In genomic region chr2:144460981-144461766, GRCh38 we compare ENCODE assay signal across 10 cellular contexts. TPM values are rescaled to one million over a fixed set of nuclear protein-coding genes. Genes with fewer than 3 reads are reported as not detected.
DNase-seq lines count a peak whose midpoint lies in the region; ATAC-seq and TF ChIP-seq lines count a peak whose summit lies in the region.
"Had no signal": no experiment of that assay in that cellular context is flagged by ENCODE, and none has a peak within 500 bp of the region (broad histone marks: within the 10 kb centered on the region; RNA-seq: fewer than 3 reads in every experiment).

No MANE protein-coding gene starts in this region.

- CTCF ChIA-PET in AG04450 (lab: Charles Lee): no interaction called here

- H3K36me3 Mint-ChIP-seq in natural killer cell: peaks cover under 1% of the 10 kb centered on the region
- H3K36me3 Mint-ChIP-seq: CD4-positive, CD25-positive, alpha-beta regulatory T cell had no signal

- H3K9me3 Mint-ChIP-seq in natural killer cell: no peaks in the 10 kb centered on the region
- H3K9me3 Mint-ChIP-seq: CD4-positive, CD25-positive, alpha-beta regulatory T cell had no signal

- no peaks in the 10 kb centered on the region for H3K9me2 ChIP-seq in OCI-LY1 (ENCODE audit: low read depth, low read length)

- no peaks in the 10 kb centered on the region for H3K9me3 ChIP-seq in AG04450 (ENCODE audit: control insufficient read depth, insufficient read depth, low read length)
- no peaks in the 10 kb centered on the region for H3K9me3 ChIP-seq in OCI-LY1 (ENCODE audit: low read length)
- H3K9me3 ChIP-seq in fibroblast of lung (ENCODE audit: control insufficient read depth, insufficient read depth, low read depth, low read length): no peaks in the 10 kb centered on the region

- no peaks in the 10 kb centered on the region for H3K27me3 Mint-ChIP-seq in natural killer cell (ENCODE audit: low read depth in 2 of 2)
- H3K27me3 Mint-ChIP-seq: CD4-positive, CD25-positive, alpha-beta regulatory T cell had no signal

- H3K36me3 ChIP-seq in OCI-LY1 (ENCODE audit: insufficient read depth, low read length) (0 out of 2 replicates have a peak, but pooled peaks cover 4% of the 10 kb centered on the region), fibroblast of lung (ENCODE audit: control insufficient read depth, insufficient read depth, low read length) (no peaks in the 10 kb centered on the region)

- DNase-seq in AG04450 (ENCODE audit: low read depth, low spot score) (peak; percentile 44), fibroblast of lung (ENCODE audit: low read depth in 2 of 2) (peak; percentile 86 to 95), natural killer cell (no peak), NCI-H1417 treated with DMSO at 0.1 percent for 48 hours (lab: John Stamatoyannopoulos, UW) (no peak)
- no peak for DNase-seq in effector CD4-positive, alpha-beta T cell
- no peak for DNase-seq in activated T-cell treated with anti-CD3 and anti-CD28 coated beads, Interleukin-2, amount 50 U/mL, for 1 hour
- DNase-seq: activated T-cell treated with anti-CD3 and anti-CD28 coated beads for 4 hours; CD4-positive, CD25-positive, alpha-beta regulatory T cell had no signal

- H4K20me1 ChIP-seq in OCI-LY1 (ENCODE audit: insufficient read depth, low read length) (no peaks in the 10 kb centered on the region), fibroblast of lung (ENCODE audit: control insufficient read depth, extremely low read depth, insufficient read depth, low read length) (no peaks in the 10 kb centered on the region)

- H3K4me2 ChIP-seq in OCI-LY1 (ENCODE audit: low read length): peak overlapping the region; percentile 66; the same call in 1 of the 2 replicates
- peak overlapping the region; percentile 51 for H3K4me2 ChIP-seq in fibroblast of lung (ENCODE audit: extremely low read depth, insufficient read depth, low read length)

- H3K4me3 ChIP-seq in AG04450 (ENCODE audit: low read depth, low read length) (no peak overlapping the region), OCI-LY1 (ENCODE audit: low read depth, low read length, poor library complexity, severe bottlenecking) (no peak overlapping the region), fibroblast of lung (replicated peaks in 1 of 4; ENCODE audit: control extremely low read depth in 1 of 4, insufficient read depth in 1 of 4, low read depth in 3 of 4, low read length in 4 of 4) (no peak overlapping the region)

- H2AFZ ChIP-seq in OCI-LY1 (ENCODE audit: low read length) (no peak overlapping the region), fibroblast of lung (ENCODE audit: low read length) (no peak overlapping the region)

- peak overlapping the region; percentile 71 for H3K4me3 Mint-ChIP-seq in natural killer cell
- H3K4me3 Mint-ChIP-seq: CD4-positive, CD25-positive, alpha-beta regulatory T cell had no signal

- H3K27me3 ChIP-seq in AG04450 (ENCODE audit: control insufficient read depth, insufficient read depth, low read length) (no peaks in the 10 kb centered on the region), OCI-LY1 (ENCODE audit: insufficient read depth, low read length) (no peaks in the 10 kb centered on the region), fibroblast of lung (ENCODE audit: control insufficient read depth, insufficient read depth, low read length) (no peaks in the 10 kb centered on the region)

- H3F3A ChIP-seq in OCI-LY1 (ENCODE audit: insufficient read depth, low read length): 0 out of 2 replicates have a peak, but pooled peaks cover 3% of the 10 kb centered on the region

- peaks cover 71% of the 10 kb centered on the region for H3K4me1 ChIP-seq in OCI-LY1 (ENCODE audit: insufficient read depth, low read length, severe bottlenecking)
- H3K4me1 ChIP-seq in fibroblast of lung (ENCODE audit: control insufficient read depth, extremely low read depth, insufficient read depth, low read length): peaks cover 22% of the 10 kb centered on the region

- POLR2A ChIA-PET in AG04450 (lab: Yijun Ruan, JAX): no interaction called here

- peak overlapping the region in 1 of 2 donors; percentile 86 for H3K27ac Mint-ChIP-seq in natural killer cell
- H3K27ac Mint-ChIP-seq: CD4-positive, CD25-positive, alpha-beta regulatory T cell had no signal

- intact Hi-C loops in natural killer cell (cut with micrococcal nuclease): loop anchor here (1.0 to 2.0 kb wide), 3 partner anchors 10 to 198 kb away; no protein-coding TSS in a partner anchor

- no peaks in the 10 kb centered on the region; the same call in 1 of the 2 replicates for H3K79me2 ChIP-seq in OCI-LY1 (ENCODE audit: insufficient read depth, low read length)
- H3K79me2 ChIP-seq in fibroblast of lung (ENCODE audit: control insufficient read depth, insufficient read depth, low read length): peaks cover 80% of the 10 kb centered on the region

- ATAC-seq in natural killer cell (no peak), GM18873 (IDR thresholded peaks at IDR 0.05; ENCODE audit: low FRiP score, unreplicated experiment) (no peak)

- peaks cover 86 to 91% of the 10 kb centered on the region in 2 donors for H3K4me1 Mint-ChIP-seq in natural killer cell

- TF ChIP-seq CTCF in AG04450 (IDR thresholded peaks at IDR 0.05; ENCODE audit: low read depth, low read length): peak; percentile 12; the same call in 1 of the 2 replicates
- no peak for TF ChIP-seq CTCF in OCI-LY1 (IDR thresholded peaks at IDR 0.05; ENCODE audit: low read length)
- TF ChIP-seq CTCF in fibroblast of lung (conservative IDR thresholded peaks at IDR 0.05 in 1 of 2, IDR thresholded peaks at IDR 0.05 in 1 of 2; ENCODE audit: low read depth in 1 of 2, low read length in 2 of 2): peak in 1 of 2 donors; percentile 17
- TF ChIP-seq CTCF in natural killer cell (IDR thresholded peaks at IDR 0.05): no peak

- no peak overlapping the region for H3K27ac ChIP-seq in AG04450 (ENCODE audit: low read depth, low read length)
- peak overlapping the region; percentile 81 for H3K27ac ChIP-seq in OCI-LY1 (ENCODE audit: low read depth, low read length, poor library complexity, severe bottlenecking)
- H3K27ac ChIP-seq in fibroblast of lung (ENCODE audit: insufficient read depth, low read length): peak overlapping the region; percentile 72

- no peak overlapping the region for H3K9ac ChIP-seq in OCI-LY1 (ENCODE audit: low read length)
- no peak overlapping the region for H3K9ac ChIP-seq in fibroblast of lung (ENCODE audit: insufficient read depth, low read length)

RNA-seq across cellular contexts. Expression of gene ZEB2, which starts 58.7 kb away (rescaled TPM):
- polyA plus RNA-seq in AG04450 (2011; rRNA removed): 36.1 and 41.7 TPM in 2 replicates
- 89.1 and 122 TPM in 2 replicates for polyA minus RNA-seq in AG04450 (2011; rRNA and poly(A)+ RNA removed)
- total RNA-seq in fibroblast of lung: 68.8 and 91.0 TPM in 2 replicates
- polyA plus RNA-seq in fibroblast of lung: 62.7 and 130 TPM in 2 replicates
- polyA plus RNA-seq in fibroblast of lung (2012): 35.8 and 75.9 TPM in 2 replicates
- 89.0 and 128 TPM in 2 replicates for polyA minus RNA-seq in fibroblast of lung (ENCODE audit: low replicate concordance)
- 1,000 to 10,000 TPM in 1 of 3 donors, 100 to 1,000 TPM in 2; 718 to 1,143 (median 944) TPM for total RNA-seq in natural killer cell

Comparison
In these comparisons a context has a peak if more than half of its experiments do, and no peak if none do; other contexts are left out.
1. DNase-seq: peak in AG04450 (single experiment) and fibroblast of lung (2 of 2); none in natural killer cell (single experiment), effector CD4-positive, alpha-beta T cell (single experiment), NCI-H1417 treated with DMSO at 0.1 percent for 48 hours (single experiment) and activated T-cell treated with anti-CD3 and anti-CD28 coated beads, Interleukin-2, amount 50 U/mL, for 1 hour (single experiment).